16 cellular contexts compared by ENCODE assay signal in the genomic region with DNA sequence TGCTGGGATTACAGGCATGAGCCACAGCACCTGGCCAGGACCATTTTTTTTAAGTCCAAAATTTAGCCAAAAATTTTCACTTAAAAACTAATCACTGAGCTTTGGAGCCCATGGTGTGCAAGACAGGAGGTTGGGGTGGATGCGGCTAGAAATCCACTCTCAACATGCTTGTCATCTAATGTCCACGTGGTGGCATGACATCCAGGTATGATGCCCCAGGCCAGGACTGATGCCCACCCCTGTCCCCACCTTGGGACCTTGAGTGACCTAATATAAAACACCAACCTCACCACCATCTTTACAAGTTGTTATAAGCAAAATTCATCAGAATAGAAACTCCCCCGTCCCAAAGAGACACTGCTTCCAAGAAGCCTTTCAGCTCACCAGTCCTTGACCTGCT.
"Had no signal": no experiment of that assay in that cellular context is flagged by ENCODE, and none has a peak within 500 bp of the region (broad histone marks: within the 10 kb centered on the region; RNA-seq: fewer than 3 reads in every experiment).

No MANE protein-coding gene starts in this region.

- H3K27me3 ChIP-seq: cardiac muscle cell, pancreas, sigmoid colon had no signal

- H3K36me3 ChIP-seq: cardiac muscle cell, esophagus muscularis mucosa, pancreas, sigmoid colon, spleen had no signal

- H3K9me3 ChIP-seq: esophagus muscularis mucosa, pancreas, sigmoid colon, spleen had no signal

- H3K4me3 ChIP-seq: cardiac muscle cell, esophagus muscularis mucosa, pancreas, sigmoid colon, spleen had no signal

- H3K27ac ChIP-seq: cardiac muscle cell, esophagus muscularis mucosa, pancreas, sigmoid colon, spleen had no signal

- FAIRE-seq: colon, endometrium, pancreas, urothelium cell line had no signal

- H3K4me1 ChIP-seq: pancreas had no signal

- DNase-seq: activated CD4-positive, alpha-beta memory T cell treated with anti-CD3 and anti-CD28 coated beads, Interleukin-2, amount 10 ng/mL, durations not matched to agents 7 days and 5 days; activated CD4-positive, alpha-beta T cell treated with anti-CD3 and anti-CD28 coated beads for 4 hours; activated gamma-delta T cell; activated T-cell treated with anti-CD3 and anti-CD28 coated beads, Interleukin-2, amount 50 U/mL, for 4 hours; midbrain; pancreas; sigmoid colon; spleen; stimulated activated CD4-positive, alpha-beta T cell treated with anti-CD3 and anti-CD28 coated beads, Interleukin-1b, Interleukin-23, amount 100 ng/mL, for 48 hours had no signal

- ATAC-seq: activated naive CD4-positive, alpha-beta T cell treated with anti-CD3 and anti-CD28 coated beads, Interleukin-2, amount 50 U/mL, for 72 hours; activated T-cell treated with anti-CD3 and anti-CD28 coated beads, Interleukin-2, amount 50 U/mL, for 4 hours; pancreas; stimulated activated effector memory CD8-positive, alpha-beta T cell treated with anti-CD3 and anti-CD28 coated beads, Interleukin-12 subunit alpha, Interleukin-12 subunit beta, amount 100 ng/mL, for 72 hours had no signal
